17 cellular contexts compared by ENCODE assay signal in the genomic region with DNA sequence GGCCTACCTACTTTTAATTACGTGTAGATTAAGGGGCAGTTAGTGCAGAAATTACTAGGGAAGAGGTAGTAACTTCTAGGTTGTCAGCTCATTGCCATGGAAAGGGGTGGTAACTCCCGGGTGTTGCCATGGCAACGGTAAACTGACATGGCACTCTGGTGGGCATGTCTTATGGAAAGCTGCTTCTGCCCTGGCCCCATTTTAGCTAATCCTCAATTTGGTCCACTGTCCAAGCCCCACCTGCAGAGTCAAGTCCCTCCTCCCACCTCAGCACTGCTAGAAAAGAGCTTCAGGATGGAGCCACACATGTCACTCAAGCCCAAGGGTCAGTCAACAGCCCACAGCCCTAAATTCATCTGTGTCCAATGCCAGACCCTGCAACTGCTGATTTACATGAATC. TPM values are rescaled to one million over a fixed set of nuclear protein-coding genes. Genes with fewer than 3 reads are reported as not detected.
"Had no signal": no experiment of that assay in that cellular context is flagged by ENCODE, and none has a peak within 500 bp of the region (broad histone marks: within the 10 kb centered on the region; RNA-seq: fewer than 3 reads in every experiment).

No MANE protein-coding gene starts in this region.

- H3K4me3 Mint-ChIP-seq: activated CD8-positive, alpha-beta memory T cell treated with anti-CD3 and anti-CD28 coated beads, Interleukin-2, amount 10 ng/mL, durations not matched to agents 7 days and 5 days; activated naive CD8-positive, alpha-beta T cell; activated T-cell treated with anti-CD3 and anti-CD28 coated beads, Interleukin-2, amount 50 U/mL, for 4 hours; natural killer cell; stimulated activated effector memory CD8-positive, alpha-beta T cell treated with anti-CD3 and anti-CD28 coated beads, Interleukin-12 subunit alpha, Interleukin-12 subunit beta, amount 100 ng/mL, for 72 hours had no signal

- H3K27me3 Mint-ChIP-seq: activated naive CD8-positive, alpha-beta T cell had no signal

- H3K9me3 ChIP-seq: mucosa of descending colon had no signal

- H3K4me1 Mint-ChIP-seq: natural killer cell; stimulated activated effector memory CD8-positive, alpha-beta T cell treated with anti-CD3 and anti-CD28 coated beads, Interleukin-12 subunit alpha, Interleukin-12 subunit beta, amount 100 ng/mL, for 72 hours had no signal

- H3K4me3 ChIP-seq: lung, mucosa of descending colon had no signal

- H3K27ac ChIP-seq: brain microvascular endothelial cell had no signal

- H3K27me3 ChIP-seq: brain microvascular endothelial cell had no signal

- DNase-seq: activated CD4-positive, alpha-beta T cell treated with anti-CD3 and anti-CD28 coated beads, Interleukin-2, amount 50 U/mL, for 4 hours; activated CD4-positive, CD25-positive, alpha-beta regulatory T cell treated with anti-CD3 and anti-CD28 coated beads, Interleukin-2, amount 50 U/mL, for 72 hours; activated CD8-positive, alpha-beta memory T cell treated with anti-CD3 and anti-CD28 coated beads, Interleukin-2, amount 10 ng/mL, durations not matched to agents 7 days and 5 days; activated gamma-delta T cell; activated T-cell treated with anti-CD3 and anti-CD28 coated beads, Interleukin-2, amount 50 U/mL, for 4 hours; amygdala; brain microvascular endothelial cell; cerebellar nuclear complex; glutamatergic neuron; natural killer cell had no signal

- H3K9me3 Mint-ChIP-seq: activated T-cell treated with anti-CD3 and anti-CD28 coated beads, Interleukin-2, amount 50 U/mL, for 4 hours; natural killer cell; stimulated activated effector memory CD8-positive, alpha-beta T cell treated with anti-CD3 and anti-CD28 coated beads, Interleukin-12 subunit alpha, Interleukin-12 subunit beta, amount 100 ng/mL, for 72 hours had no signal

- H3K36me3 Mint-ChIP-seq: activated CD8-positive, alpha-beta memory T cell treated with anti-CD3 and anti-CD28 coated beads, Interleukin-2, amount 10 ng/mL, durations not matched to agents 7 days and 5 days; activated naive CD8-positive, alpha-beta T cell; natural killer cell; stimulated activated effector memory CD8-positive, alpha-beta T cell treated with anti-CD3 and anti-CD28 coated beads, Interleukin-12 subunit alpha, Interleukin-12 subunit beta, amount 100 ng/mL, for 72 hours had no signal

- H3K36me3 ChIP-seq: brain microvascular endothelial cell had no signal

- H3K27ac Mint-ChIP-seq: activated CD8-positive, alpha-beta memory T cell treated with anti-CD3 and anti-CD28 coated beads, Interleukin-2, amount 10 ng/mL, durations not matched to agents 7 days and 5 days; activated naive CD8-positive, alpha-beta T cell; natural killer cell; stimulated activated effector memory CD8-positive, alpha-beta T cell treated with anti-CD3 and anti-CD28 coated beads, Interleukin-12 subunit alpha, Interleukin-12 subunit beta, amount 100 ng/mL, for 72 hours had no signal

RNA-seq across cellular contexts. Expression of a gene that starts 32.1 kb away (rescaled TPM):
- total RNA-seq: activated CD8-positive, alpha-beta memory T cell treated with anti-CD3 and anti-CD28 coated beads, Interleukin-2, amount 10 ng/mL, durations not matched to agents 7 days and 5 days; dermis blood vessel endothelial cell; natural killer cell; renal cortical epithelial cell; T-helper 2 cell treated with Interferon-gamma antibody and Interleukin-4, amounts not matched to agents 100 ng/mL and 5 ng/mL, for 36 hours had no signal
